Comparison of ENCODE assay signal across 8 cellular contexts in the genomic region with DNA sequence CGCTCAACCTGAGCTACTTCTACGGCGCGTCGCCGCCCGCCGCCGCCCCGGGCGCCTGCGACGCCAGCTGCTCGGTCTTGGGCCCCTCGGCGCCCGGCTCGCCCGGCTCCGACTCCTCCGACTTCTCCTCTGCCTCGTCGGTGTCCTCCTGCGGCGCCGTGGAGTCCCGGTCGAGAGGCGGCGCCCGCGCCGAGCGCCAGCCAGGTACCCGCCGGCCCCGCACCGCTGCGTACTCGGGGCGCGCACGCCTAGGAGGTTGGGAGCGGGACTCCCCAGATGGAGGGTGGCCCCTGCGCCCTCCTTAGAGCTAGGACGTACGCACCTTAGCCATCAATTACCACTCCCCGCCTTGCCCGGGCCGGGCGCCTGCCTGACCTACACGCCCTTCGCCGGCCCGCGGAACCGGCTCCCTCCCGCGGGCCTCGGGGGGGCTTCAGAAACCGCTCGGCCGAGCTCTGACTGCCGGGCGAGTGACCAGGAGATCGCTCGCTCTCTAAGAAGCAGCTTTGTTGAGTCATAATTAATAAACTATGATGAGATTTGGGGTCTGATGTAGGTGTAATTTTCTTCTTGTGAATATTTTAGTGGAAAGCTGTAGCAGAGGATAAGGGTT. TPM values are rescaled to one million over a fixed set of nuclear protein-coding genes. Genes with fewer than 3 reads are reported as not detected.
DNase-seq lines count a peak whose midpoint lies in the region; ATAC-seq, FAIRE-seq and TF ChIP-seq lines count a peak whose summit lies in the region.

No MANE protein-coding gene starts in this region.

- DNase-seq in A673 (ENCODE audit: low spot score) = peak; percentile 61
- DNase-seq in RWPE2 (ENCODE audit: low spot score) = peak; percentile 57
- peak; percentile 54 to 82 (median 76) for DNase-seq in right cardiac atrium
- DNase-seq in gastrocnemius medialis = peak in 1 of 2 donors; percentile 30
- no peak for DNase-seq in RCC 7860 (ENCODE audit: low spot score)

- intact Hi-C loops in A673 (cut with micrococcal nuclease; ENCODE audit: unreplicated experiment) (no loop called here), right cardiac atrium (cut with DNase I) (loop anchor here in 1 of 4 donors (10.0 kb wide), 1 partner anchor 45 kb away; no protein-coding TSS in a partner anchor), gastrocnemius medialis (cut with DNase I; ENCODE audit: low total_unique reads) (loop anchor here (2.0 to 10.0 kb wide), 5 partner anchors 23 to 281 kb away; a partner anchor contains a TSS)

- peaks cover 18% of the 10 kb centered on the region for H3K4me1 ChIP-seq in A673 (ENCODE audit: insufficient read depth, low read length, poor library complexity, severe bottlenecking)
- peaks cover 10% of the 10 kb centered on the region for H3K4me1 ChIP-seq in RWPE2 (ENCODE audit: insufficient read depth, poor library complexity, severe bottlenecking)
- no peaks in the 10 kb centered on the region for H3K4me1 ChIP-seq in right cardiac atrium (ENCODE audit: control insufficient read depth, insufficient read depth, low read length)
- H3K4me1 ChIP-seq in gastrocnemius medialis = peaks cover 6% of the 10 kb centered on the region in 2 donors

- CTCF ChIA-PET in A673 (lab: Charles Lee) = interaction anchor here (0.5 to 1.1 kb wide), 2 partner anchors 310 to 379 kb away, joined by 6 read pairs; no protein-coding TSS in a partner anchor

- peaks cover 29% of the 10 kb centered on the region for H3K36me3 ChIP-seq in A673 (ENCODE audit: insufficient read depth, low read length, poor library complexity, severe bottlenecking)
- peaks cover 38% of the 10 kb centered on the region for H3K36me3 ChIP-seq in RWPE2 (ENCODE audit: low read depth)
- H3K36me3 ChIP-seq in gastrocnemius medialis = peaks cover 4 to 33% of the 10 kb centered on the region in 2 donors

- WGBS in right cardiac atrium = under 1% methylated on average over 67 of the region's 67 CpGs

- H3K27ac ChIP-seq in A673 (ENCODE audit: low read depth, low read length, poor library complexity, severe bottlenecking) = peak overlapping the region; percentile 87
- peak overlapping the region; percentile 71 for H3K27ac ChIP-seq in RWPE2 (ENCODE audit: poor library complexity, severe bottlenecking)
- peak overlapping the region; percentile 100 for H3K27ac ChIP-seq in right cardiac atrium (ENCODE audit: low read length)
- peak overlapping the region; percentile 83 to 96 (median 94) for H3K27ac ChIP-seq in gastrocnemius medialis

- ATAC-seq in GM18511 (IDR thresholded peaks at IDR 0.05; ENCODE audit: unreplicated experiment) = peak; percentile 30
- ATAC-seq in HG03039 (IDR thresholded peaks at IDR 0.05; ENCODE audit: unreplicated experiment) = peak; percentile 21
- ATAC-seq in RWPE2 (ENCODE audit: low read depth) = peak; percentile 26
- peak; percentile 34 to 35 for ATAC-seq in right cardiac atrium
- peak; percentile 58 to 59 for ATAC-seq in gastrocnemius medialis

- H3K9me3 Mint-ChIP-seq in activated naive CD8-positive, alpha-beta T cell (ENCODE audit: low read depth) = no peaks in the 10 kb centered on the region

- no peaks in the 10 kb centered on the region for H3K27me3 Mint-ChIP-seq in activated naive CD8-positive, alpha-beta T cell

- H3K36me3 Mint-ChIP-seq in activated naive CD8-positive, alpha-beta T cell = peaks cover 30% of the 10 kb centered on the region

- no peaks in the 10 kb centered on the region for H3K27me3 ChIP-seq in A673 (replicated peaks; ENCODE audit: insufficient read depth, low read depth, low read length, poor library complexity)
- no peaks in the 10 kb centered on the region for H3K27me3 ChIP-seq in RWPE2 (ENCODE audit: insufficient read depth, poor library complexity, severe bottlenecking)
- H3K27me3 ChIP-seq in right cardiac atrium (ENCODE audit: control insufficient read depth, insufficient read depth) = no peaks in the 10 kb centered on the region
- no peaks in the 10 kb centered on the region for H3K27me3 ChIP-seq in gastrocnemius medialis

- H3K9me3 ChIP-seq in A673 (ENCODE audit: low read depth, low read length, poor library complexity, severe bottlenecking) (no peaks in the 10 kb centered on the region), RWPE2 (ENCODE audit: severe bottlenecking) (no peaks in the 10 kb centered on the region), right cardiac atrium (ENCODE audit: control insufficient read depth, low read length) (no peaks in the 10 kb centered on the region), gastrocnemius medialis (no peaks in the 10 kb centered on the region)

- TF ChIP-seq POLR2A in gastrocnemius medialis (IDR thresholded peaks at IDR 0.05) = peak; percentile 54 to 61

- FAIRE-seq in RCC 7860 (lab: Jason Lieb, UNC) = no peak

- BruUV-seq in A673 (replicated peaks; lab: Mats Ljungman, UMichigan) = no TSS peak

- H3K27ac Mint-ChIP-seq in activated naive CD8-positive, alpha-beta T cell = peak overlapping the region; percentile 98

- H3K4me3 Mint-ChIP-seq in activated naive CD8-positive, alpha-beta T cell = peak overlapping the region; percentile 97

- in situ Hi-C loops in gastrocnemius medialis (cut with MboI; ENCODE audit: low sequenced_read_pairs in 4 of 4) = no loop called here

- POLR2A ChIA-PET in A673 (lab: Charles Lee; ENCODE audit: low non-redundant PET) = interaction anchor here (0.6 to 0.8 kb wide), 2 partner anchors 11 to 376 kb away, joined by 3 to 4 read pairs; no protein-coding TSS in a partner anchor

- 0 out of 2 replicates have a peak, but pooled peaks have one; percentile 16 for TF ChIP-seq CTCF in A673 (conservative IDR thresholded peaks at IDR 0.05; ENCODE audit: low read depth, low read length)
- peak; percentile 27 for TF ChIP-seq CTCF in RWPE2 (IDR thresholded peaks at IDR 0.05; ENCODE audit: poor library complexity, severe bottlenecking)
- no peak for TF ChIP-seq CTCF in gastrocnemius medialis (IDR thresholded peaks at IDR 0.05 in 4 of 5, conservative IDR thresholded peaks at IDR 0.05 in 1 of 5)

- peaks cover 51% of the 10 kb centered on the region for H3K4me1 Mint-ChIP-seq in activated naive CD8-positive, alpha-beta T cell (ENCODE audit: low read depth)

- peak overlapping the region; percentile 89 for H3K4me3 ChIP-seq in A673 (ENCODE audit: low read depth, low read length, poor library complexity, severe bottlenecking)
- H3K4me3 ChIP-seq in RWPE2 (ENCODE audit: severe bottlenecking) = peak overlapping the region; percentile 97
- H3K4me3 ChIP-seq in right cardiac atrium (ENCODE audit: low read length) = peak overlapping the region; percentile 88
- peak overlapping the region; percentile 73 to 89 (median 85) for H3K4me3 ChIP-seq in gastrocnemius medialis

RNA-seq across cellular contexts. Expression of a gene that starts 0.5 kb away (rescaled TPM):
- total RNA-seq in A673 (2021) = 11.5 and 15.1 TPM in 2 replicates
- total RNA-seq in right cardiac atrium = 10 to 100 TPM; 14.2 to 28.4 (median 20.7) TPM
- 9.5 TPM for polyA plus RNA-seq in right cardiac atrium
- total RNA-seq in gastrocnemius medialis = 10 to 100 TPM in 3 of 4 donors, 1 to 10 TPM in 1; 9.2 to 25.9 (median 20.6) TPM

Comparison
In these comparisons a context has a peak if more than half of its experiments do, and no peak if none do; other contexts are left out.
1. CTCF ChIP-seq: peak in A673 (single experiment) and RWPE2 (single experiment); none in gastrocnemius medialis (0 of 5).
2. Peak in every context shown above with its lines, with median percentiles within 50 percentile points of each other: H3K27ac ChIP-seq, H3K4me3 ChIP-seq and ATAC-seq.